1 cellular context compared by ENCODE assay signal in the genomic region with DNA sequence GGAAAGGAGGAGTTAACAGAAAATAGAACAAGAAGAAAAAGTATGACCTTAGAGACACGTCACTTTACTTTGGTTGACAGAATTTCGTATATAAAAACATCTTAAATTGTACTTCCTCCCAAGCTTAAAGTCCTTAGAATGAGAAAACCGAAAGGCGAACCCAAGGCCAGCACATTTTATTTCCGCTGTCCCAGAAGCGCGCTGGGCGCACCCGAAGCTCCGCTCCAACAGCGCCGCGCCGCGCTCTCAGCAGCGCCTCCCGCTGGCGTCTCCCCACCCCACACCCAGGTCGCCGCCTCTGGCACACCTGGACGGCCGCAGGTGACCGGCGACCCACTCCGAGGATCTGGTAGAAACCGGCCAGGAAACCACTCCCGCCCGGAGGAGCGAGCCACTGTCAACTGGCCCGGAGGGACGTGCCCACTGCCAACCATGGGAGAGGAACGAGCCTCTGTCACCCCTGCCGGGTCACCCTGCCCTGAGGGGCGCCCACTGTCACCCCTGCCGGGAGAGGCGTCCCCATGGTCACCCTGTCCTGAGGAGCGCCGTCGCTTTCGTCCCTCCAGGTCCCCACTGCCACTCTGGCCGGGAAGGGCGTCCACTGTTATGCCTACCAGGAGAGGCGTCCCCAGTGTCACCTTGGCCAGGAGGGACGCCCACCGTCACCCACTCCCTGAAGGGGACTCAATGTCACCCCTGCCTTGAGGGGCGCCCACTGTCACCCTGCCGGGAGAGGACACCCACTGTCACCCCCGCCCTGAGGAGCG.
TF ChIP-seq lines count a peak whose summit lies in the region.

No MANE protein-coding gene starts in this region.

TF ChIP-seq in HepG2, 621 proteins besides CTCF, POLR2A, EP300 and RAD21 (continued from another document and continues in another):
- peak; percentile 77 for TF ChIP-seq MAX (IDR thresholded peaks at IDR 0.05)
- peak; percentile 95; the same call in 1 of the 2 replicates for TF ChIP-seq ZNF850 (CRISPR knock-in tag; conservative IDR thresholded peaks at IDR 0.05)
- TF ChIP-seq SRSF9 (IDR thresholded peaks at IDR 0.05; ENCODE audit: borderline replicate concordance, insufficient read depth, low read depth, low read length, poor library complexity, severe bottlenecking) = no peak
- peak; percentile 55 for TF ChIP-seq ZFX (CRISPR knock-in tag; IDR thresholded peaks at IDR 0.05; ENCODE audit: low read depth)
- no peak for TF ChIP-seq ZNF367 (CRISPR knock-in tag; IDR thresholded peaks at IDR 0.05; ENCODE audit: borderline replicate concordance)
- no peak; the same call in 1 of the 2 replicates for TF ChIP-seq GZF1 (CRISPR knock-in tag; IDR thresholded peaks at IDR 0.05)
- no peak for TF ChIP-seq HOXA7 (CRISPR knock-in tag; IDR thresholded peaks at IDR 0.05)
- TF ChIP-seq SKIL (CRISPR knock-in tag; IDR thresholded peaks at IDR 0.05; ENCODE audit: borderline replicate concordance) = no peak
- 0 out of 2 replicates have a peak, but pooled peaks have one; percentile 20 for TF ChIP-seq ZBTB21 (CRISPR knock-in tag; IDR thresholded peaks at IDR 0.05)
- no peak for TF ChIP-seq ZNF75D (CRISPR knock-in tag; IDR thresholded peaks at IDR 0.05; ENCODE audit: borderline replicate concordance)
- 0 out of 2 replicates have a peak, but pooled peaks have one; percentile 68 for TF ChIP-seq MIER3 (CRISPR knock-in tag; IDR thresholded peaks at IDR 0.05; ENCODE audit: borderline replicate concordance)
- TF ChIP-seq SIN3A (IDR thresholded peaks at IDR 0.05; ENCODE audit: borderline replicate concordance, low read depth, low read length) = peak; percentile 89; the same call in 1 of the 2 replicates
- TF ChIP-seq NFIB (CRISPR knock-in tag; IDR thresholded peaks at IDR 0.05; ENCODE audit: borderline replicate concordance) = no peak
- TF ChIP-seq, protein P1, sequence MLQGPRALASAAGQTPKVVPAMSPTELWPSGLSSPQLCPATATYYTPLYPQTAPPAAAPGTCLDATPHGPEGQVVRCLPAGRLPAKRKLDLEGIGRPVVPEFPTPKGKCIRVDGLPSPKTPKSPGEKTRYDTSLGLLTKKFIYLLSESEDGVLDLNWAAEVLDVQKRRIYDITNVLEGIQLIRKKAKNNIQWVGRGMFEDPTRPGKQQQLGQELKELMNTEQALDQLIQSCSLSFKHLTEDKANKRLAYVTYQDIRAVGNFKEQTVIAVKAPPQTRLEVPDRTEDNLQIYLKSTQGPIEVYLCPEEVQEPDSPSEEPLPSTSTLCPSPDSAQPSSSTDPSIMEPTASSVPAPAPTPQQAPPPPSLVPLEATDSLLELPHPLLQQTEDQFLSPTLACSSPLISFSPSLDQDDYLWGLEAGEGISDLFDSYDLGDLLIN (CRISPR knock-in tag; IDR thresholded peaks at IDR 0.05; ENCODE audit: borderline replicate concordance) = no peak
- peak; percentile 67; the same call in 1 of the 2 replicates for TF ChIP-seq HMG20B (CRISPR knock-in tag; conservative IDR thresholded peaks at IDR 0.05)
- no peak; the same call in none of the 2 replicates for TF ChIP-seq ETV6 (CRISPR knock-in tag; conservative IDR thresholded peaks at IDR 0.05)
- TF ChIP-seq NR2C2 (CRISPR knock-in tag; IDR thresholded peaks at IDR 0.05; ENCODE audit: borderline replicate concordance) = peak; percentile 56
- TF ChIP-seq, protein P2, sequence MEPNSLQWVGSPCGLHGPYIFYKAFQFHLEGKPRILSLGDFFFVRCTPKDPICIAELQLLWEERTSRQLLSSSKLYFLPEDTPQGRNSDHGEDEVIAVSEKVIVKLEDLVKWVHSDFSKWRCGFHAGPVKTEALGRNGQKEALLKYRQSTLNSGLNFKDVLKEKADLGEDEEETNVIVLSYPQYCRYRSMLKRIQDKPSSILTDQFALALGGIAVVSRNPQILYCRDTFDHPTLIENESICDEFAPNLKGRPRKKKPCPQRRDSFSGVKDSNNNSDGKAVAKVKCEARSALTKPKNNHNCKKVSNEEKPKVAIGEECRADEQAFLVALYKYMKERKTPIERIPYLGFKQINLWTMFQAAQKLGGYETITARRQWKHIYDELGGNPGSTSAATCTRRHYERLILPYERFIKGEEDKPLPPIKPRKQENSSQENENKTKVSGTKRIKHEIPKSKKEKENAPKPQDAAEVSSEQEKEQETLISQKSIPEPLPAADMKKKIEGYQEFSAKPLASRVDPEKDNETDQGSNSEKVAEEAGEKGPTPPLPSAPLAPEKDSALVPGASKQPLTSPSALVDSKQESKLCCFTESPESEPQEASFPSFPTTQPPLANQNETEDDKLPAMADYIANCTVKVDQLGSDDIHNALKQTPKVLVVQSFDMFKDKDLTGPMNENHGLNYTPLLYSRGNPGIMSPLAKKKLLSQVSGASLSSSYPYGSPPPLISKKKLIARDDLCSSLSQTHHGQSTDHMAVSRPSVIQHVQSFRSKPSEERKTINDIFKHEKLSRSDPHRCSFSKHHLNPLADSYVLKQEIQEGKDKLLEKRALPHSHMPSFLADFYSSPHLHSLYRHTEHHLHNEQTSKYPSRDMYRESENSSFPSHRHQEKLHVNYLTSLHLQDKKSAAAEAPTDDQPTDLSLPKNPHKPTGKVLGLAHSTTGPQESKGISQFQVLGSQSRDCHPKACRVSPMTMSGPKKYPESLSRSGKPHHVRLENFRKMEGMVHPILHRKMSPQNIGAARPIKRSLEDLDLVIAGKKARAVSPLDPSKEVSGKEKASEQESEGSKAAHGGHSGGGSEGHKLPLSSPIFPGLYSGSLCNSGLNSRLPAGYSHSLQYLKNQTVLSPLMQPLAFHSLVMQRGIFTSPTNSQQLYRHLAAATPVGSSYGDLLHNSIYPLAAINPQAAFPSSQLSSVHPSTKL (CRISPR knock-in tag; IDR thresholded peaks at IDR 0.05) = peak; percentile 67
- TF ChIP-seq, protein P3, sequence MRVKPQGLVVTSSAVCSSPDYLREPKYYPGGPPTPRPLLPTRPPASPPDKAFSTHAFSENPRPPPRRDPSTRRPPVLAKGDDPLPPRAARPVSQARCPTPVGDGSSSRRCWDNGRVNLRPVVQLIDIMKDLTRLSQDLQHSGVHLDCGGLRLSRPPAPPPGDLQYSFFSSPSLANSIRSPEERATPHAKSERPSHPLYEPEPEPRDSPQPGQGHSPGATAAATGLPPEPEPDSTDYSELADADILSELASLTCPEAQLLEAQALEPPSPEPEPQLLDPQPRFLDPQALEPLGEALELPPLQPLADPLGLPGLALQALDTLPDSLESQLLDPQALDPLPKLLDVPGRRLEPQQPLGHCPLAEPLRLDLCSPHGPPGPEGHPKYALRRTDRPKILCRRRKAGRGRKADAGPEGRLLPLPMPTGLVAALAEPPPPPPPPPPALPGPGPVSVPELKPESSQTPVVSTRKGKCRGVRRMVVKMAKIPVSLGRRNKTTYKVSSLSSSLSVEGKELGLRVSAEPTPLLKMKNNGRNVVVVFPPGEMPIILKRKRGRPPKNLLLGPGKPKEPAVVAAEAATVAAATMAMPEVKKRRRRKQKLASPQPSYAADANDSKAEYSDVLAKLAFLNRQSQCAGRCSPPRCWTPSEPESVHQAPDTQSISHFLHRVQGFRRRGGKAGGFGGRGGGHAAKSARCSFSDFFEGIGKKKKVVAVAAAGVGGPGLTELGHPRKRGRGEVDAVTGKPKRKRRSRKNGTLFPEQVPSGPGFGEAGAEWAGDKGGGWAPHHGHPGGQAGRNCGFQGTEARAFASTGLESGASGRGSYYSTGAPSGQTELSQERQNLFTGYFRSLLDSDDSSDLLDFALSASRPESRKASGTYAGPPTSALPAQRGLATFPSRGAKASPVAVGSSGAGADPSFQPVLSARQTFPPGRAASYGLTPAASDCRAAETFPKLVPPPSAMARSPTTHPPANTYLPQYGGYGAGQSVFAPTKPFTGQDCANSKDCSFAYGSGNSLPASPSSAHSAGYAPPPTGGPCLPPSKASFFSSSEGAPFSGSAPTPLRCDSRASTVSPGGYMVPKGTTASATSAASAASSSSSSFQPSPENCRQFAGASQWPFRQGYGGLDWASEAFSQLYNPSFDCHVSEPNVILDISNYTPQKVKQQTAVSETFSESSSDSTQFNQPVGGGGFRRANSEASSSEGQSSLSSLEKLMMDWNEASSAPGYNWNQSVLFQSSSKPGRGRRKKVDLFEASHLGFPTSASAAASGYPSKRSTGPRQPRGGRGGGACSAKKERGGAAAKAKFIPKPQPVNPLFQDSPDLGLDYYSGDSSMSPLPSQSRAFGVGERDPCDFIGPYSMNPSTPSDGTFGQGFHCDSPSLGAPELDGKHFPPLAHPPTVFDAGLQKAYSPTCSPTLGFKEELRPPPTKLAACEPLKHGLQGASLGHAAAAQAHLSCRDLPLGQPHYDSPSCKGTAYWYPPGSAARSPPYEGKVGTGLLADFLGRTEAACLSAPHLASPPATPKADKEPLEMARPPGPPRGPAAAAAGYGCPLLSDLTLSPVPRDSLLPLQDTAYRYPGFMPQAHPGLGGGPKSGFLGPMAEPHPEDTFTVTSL (CRISPR knock-in tag; IDR thresholded peaks at IDR 0.05; ENCODE audit: borderline replicate concordance) = 0 out of 2 replicates have a peak, but pooled peaks have one; percentile 44
- TF ChIP-seq ZNF230 (CRISPR knock-in tag; IDR thresholded peaks at IDR 0.05) = peak; percentile 89; the same call in 1 of the 2 replicates
- TF ChIP-seq PPARG (CRISPR knock-in tag; conservative IDR thresholded peaks at IDR 0.05) = peak; percentile 68; the same call in 1 of the 2 replicates
- TF ChIP-seq GFI1 (CRISPR knock-in tag; IDR thresholded peaks at IDR 0.05; ENCODE audit: borderline replicate concordance) = no peak
- no peak for TF ChIP-seq SNRNP70 (IDR thresholded peaks at IDR 0.05; ENCODE audit: low read depth, low read length)
- no peak for TF ChIP-seq ZNF652 (CRISPR knock-in tag; IDR thresholded peaks at IDR 0.05; ENCODE audit: borderline replicate concordance, low read depth)
- TF ChIP-seq CBX1 (IDR thresholded peaks at IDR 0.05; ENCODE audit: low read depth) = no peak
- 0 out of 2 replicates have a peak, but pooled peaks have one; percentile 18 for TF ChIP-seq ZNF33B (CRISPR knock-in tag; IDR thresholded peaks at IDR 0.05)
- TF ChIP-seq MYPOP (CRISPR knock-in tag; IDR thresholded peaks at IDR 0.05) = peak; percentile 99
- TF ChIP-seq CENPX (CRISPR knock-in tag; IDR thresholded peaks at IDR 0.05) = no peak
- TF ChIP-seq ZSCAN20 (CRISPR knock-in tag; IDR thresholded peaks at IDR 0.05; ENCODE audit: borderline replicate concordance) = 0 out of 2 replicates have a peak, but pooled peaks have one; percentile 20
- no peak for TF ChIP-seq YEATS2 (CRISPR knock-in tag; IDR thresholded peaks at IDR 0.05; ENCODE audit: borderline replicate concordance)
- peak; percentile 54; the same call in 1 of the 2 replicates for TF ChIP-seq ZFY (CRISPR knock-in tag; IDR thresholded peaks at IDR 0.05)
- peak; percentile 83; the same call in 1 of the 2 replicates for TF ChIP-seq ZNF609 (CRISPR knock-in tag; IDR thresholded peaks at IDR 0.05; ENCODE audit: borderline replicate concordance)
- TF ChIP-seq HOXD1 (CRISPR knock-in tag; IDR thresholded peaks at IDR 0.05) = no peak
- TF ChIP-seq SP5 (CRISPR knock-in tag; IDR thresholded peaks at IDR 0.05; ENCODE audit: borderline replicate concordance, low read depth) = no peak
- TF ChIP-seq HES4 (CRISPR knock-in tag; IDR thresholded peaks at IDR 0.05; ENCODE audit: borderline replicate concordance) = peak; percentile 86; the same call in 1 of the 2 replicates
